12 cellular contexts compared by ENCODE assay signal in the genomic region with DNA sequence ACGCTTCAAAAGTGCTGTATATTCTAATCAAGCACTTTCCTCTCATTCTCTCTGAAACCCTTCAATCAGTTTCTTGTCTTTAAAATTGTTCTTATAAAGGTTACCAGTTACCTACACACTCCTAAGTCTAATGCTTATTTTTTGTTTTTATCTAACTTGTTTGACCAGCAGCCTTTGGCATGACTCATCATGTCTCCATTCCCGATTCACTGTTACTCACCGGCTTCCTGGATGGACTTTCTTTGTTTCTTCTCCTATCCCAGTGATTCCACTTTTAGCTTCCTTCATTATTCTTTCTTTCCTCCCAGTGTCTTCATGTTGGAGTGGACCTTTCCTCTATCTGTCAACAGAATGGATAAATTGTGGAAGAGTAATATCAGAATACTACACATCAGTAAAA.
A peak's percentile ranks its signal among the peaks of the same experiment; 100 is the strongest.
DNase-seq lines count a peak whose midpoint lies in the region; ATAC-seq and TF ChIP-seq lines count a peak whose summit lies in the region.
"Had no signal": no experiment of that assay in that cellular context is flagged by ENCODE, and none has a peak within 500 bp of the region (broad histone marks: within the 10 kb centered on the region; RNA-seq: fewer than 3 reads in every experiment).

No MANE protein-coding gene starts in this region.

- H2AK5ac ChIP-seq in IMR-90 (ENCODE audit: low read depth, low read length) = no peak overlapping the region

- intact Hi-C loops in IMR-90 (cut with micrococcal nuclease) = no loop called here

- in situ Hi-C loops in IMR-90 (cut with MboI; ENCODE audit: low sequenced_read_pairs) = no loop called here

- H3K14ac ChIP-seq in IMR-90 (replicated peaks; ENCODE audit: low read depth, low read length) = no peak overlapping the region

- H3K27me3 ChIP-seq in IMR-90 (ENCODE audit: control insufficient read depth, insufficient read depth, low read length) = no peaks in the 10 kb centered on the region
- H3K27me3 ChIP-seq: adrenal gland, BLaER1 had no signal

- H4K5ac ChIP-seq in IMR-90 (ENCODE audit: low read depth, low read length) = no peak overlapping the region

- BruUV-seq in IMR-90 (replicated peaks; lab: Mats Ljungman, UMichigan) = no TSS peak

- H2AK9ac ChIP-seq in IMR-90 (replicated peaks; ENCODE audit: low read depth, low read length, poor library complexity) = no peak overlapping the region

- no peak overlapping the region for H2BK120ac ChIP-seq in IMR-90 (ENCODE audit: low read depth, low read length)

- H3K4me3 ChIP-seq in IMR-90 (ENCODE audit: insufficient read depth, low read depth, low read length) = no peak overlapping the region
- H3K4me3 ChIP-seq: adrenal gland, BLaER1 had no signal

- no peaks in the 10 kb centered on the region for H3K36me3 Mint-ChIP-seq in activated naive CD8-positive, alpha-beta T cell treated with anti-CD3 and anti-CD28 coated beads, Interleukin-2, amount 50 U/mL, for 24 hours (ENCODE audit: low read depth)
- no peaks in the 10 kb centered on the region for H3K36me3 Mint-ChIP-seq in activated T-cell treated with anti-CD3 and anti-CD28 coated beads, Interleukin-2, amount 50 U/mL, for 24 hours (ENCODE audit: low read depth)

- no peak overlapping the region for H3K4me3 Mint-ChIP-seq in activated naive CD8-positive, alpha-beta T cell treated with anti-CD3 and anti-CD28 coated beads, Interleukin-2, amount 50 U/mL, for 24 hours
- H3K4me3 Mint-ChIP-seq in activated T-cell treated with anti-CD3 and anti-CD28 coated beads, Interleukin-2, amount 50 U/mL, for 24 hours = no peak overlapping the region

- no peak overlapping the region for H3K9ac ChIP-seq in IMR-90 (ENCODE audit: low read depth, low read length)
- H3K9ac ChIP-seq: BLaER1 had no signal

- H3K9me3 Mint-ChIP-seq in activated naive CD8-positive, alpha-beta T cell treated with anti-CD3 and anti-CD28 coated beads, Interleukin-2, amount 50 U/mL, for 24 hours = no peaks in the 10 kb centered on the region
- no peaks in the 10 kb centered on the region for H3K9me3 Mint-ChIP-seq in activated T-cell treated with anti-CD3 and anti-CD28 coated beads, Interleukin-2, amount 50 U/mL, for 24 hours

- no peaks in the 10 kb centered on the region for H3K79me1 ChIP-seq in IMR-90 (ENCODE audit: low read depth in 1 of 2, low read length in 2 of 2)

- no peak overlapping the region for H3K23ac ChIP-seq in IMR-90 (ENCODE audit: low read depth, low read length)

- H3K18ac ChIP-seq in IMR-90 (ENCODE audit: low read depth, low read length) = no peak overlapping the region

- H3K56ac ChIP-seq in IMR-90 (ENCODE audit: extremely low read depth, insufficient read depth, low read length) = no peak overlapping the region

- no peak overlapping the region for H2BK20ac ChIP-seq in IMR-90 (ENCODE audit: low read depth, low read length)

- H3K4ac ChIP-seq in IMR-90 (ENCODE audit: low read depth, low read length) = no peak overlapping the region

- H2AFZ ChIP-seq in IMR-90 (replicated peaks; ENCODE audit: low read length, poor library complexity) = no peak overlapping the region

- no peak for TF ChIP-seq POLR2A in IMR-90 (IDR thresholded peaks at IDR 0.05; ENCODE audit: low read depth, low read length)

- no peaks in the 10 kb centered on the region for H3K4me1 Mint-ChIP-seq in activated naive CD8-positive, alpha-beta T cell treated with anti-CD3 and anti-CD28 coated beads, Interleukin-2, amount 50 U/mL, for 24 hours
- H3K4me1 Mint-ChIP-seq in activated T-cell treated with anti-CD3 and anti-CD28 coated beads, Interleukin-2, amount 50 U/mL, for 24 hours (ENCODE audit: low read depth) = no peaks in the 10 kb centered on the region

- CTCF ChIA-PET in IMR-90 (lab: Yijun Ruan, JAX) = no interaction called here

- POLR2A ChIA-PET in IMR-90 (lab: Charles Lee; ENCODE audit: unreplicated experiment) = no interaction called here

- no peaks in the 10 kb centered on the region for H3K4me1 ChIP-seq in IMR-90 (ENCODE audit: control insufficient read depth, insufficient read depth, low read length)
- H3K4me1 ChIP-seq: adrenal gland, BLaER1 had no signal

- no peak overlapping the region for H4K91ac ChIP-seq in IMR-90 (ENCODE audit: insufficient read depth, low read depth, low read length)

- no peaks in the 10 kb centered on the region for H3K9me1 ChIP-seq in IMR-90 (ENCODE audit: insufficient read depth, low read length)

- no peak overlapping the region for H3K4me2 ChIP-seq in IMR-90 (ENCODE audit: low read depth, low read length)
- H3K4me2 ChIP-seq: BLaER1 had no signal

- H3K27me3 Mint-ChIP-seq in activated naive CD8-positive, alpha-beta T cell treated with anti-CD3 and anti-CD28 coated beads, Interleukin-2, amount 50 U/mL, for 24 hours = peaks cover 4% of the 10 kb centered on the region
- peaks cover 3% of the 10 kb centered on the region for H3K27me3 Mint-ChIP-seq in activated T-cell treated with anti-CD3 and anti-CD28 coated beads, Interleukin-2, amount 50 U/mL, for 24 hours

- H3K27ac Mint-ChIP-seq in activated naive CD8-positive, alpha-beta T cell treated with anti-CD3 and anti-CD28 coated beads, Interleukin-2, amount 50 U/mL, for 24 hours = no peak overlapping the region
- no peak overlapping the region for H3K27ac Mint-ChIP-seq in activated T-cell treated with anti-CD3 and anti-CD28 coated beads, Interleukin-2, amount 50 U/mL, for 24 hours

- dilution Hi-C loops in IMR-90 (cut with HindIII; ENCODE audit: low sequenced_read_pairs, unreplicated experiment) = no loop called here

- no peak overlapping the region for H2BK5ac ChIP-seq in IMR-90 (ENCODE audit: low read depth, low read length, poor library complexity, severe bottlenecking)

- TF ChIP-seq RAD21 in IMR-90 (IDR thresholded peaks at IDR 0.05; ENCODE audit: low read length) = no peak

- H4K20me1 ChIP-seq in IMR-90 (ENCODE audit: insufficient read depth, low read length) = no peaks in the 10 kb centered on the region
- H4K20me1 ChIP-seq: BLaER1 had no signal

- TF ChIP-seq CTCF in IMR-90 (conservative IDR thresholded peaks at IDR 0.05; ENCODE audit: low read depth, low read length) = no peak

- no peak overlapping the region for H2BK15ac ChIP-seq in IMR-90 (ENCODE audit: low read depth, low read length)

- DNase-seq in AG20443 (ENCODE audit: low spot score) (peak; percentile 75), IMR-90 (peak; percentile 33), dermis blood vessel endothelial cell (peak; percentile 2), lung microvascular endothelial cell (ENCODE audit: low read depth in 2 of 2) (peak; percentile 38 to 83), DMS79 treated with DMSO at 0.1 percent for 48 hours (lab: John Stamatoyannopoulos, UW) (no peak), RPMI8226 (no peak)
- no peak for DNase-seq in activated naive CD8-positive, alpha-beta T cell treated with anti-CD3 and anti-CD28 coated beads, Interleukin-2, amount 50 U/mL, for 24 hours
- no peak for DNase-seq in activated T-cell treated with anti-CD3 and anti-CD28 coated beads, Interleukin-2, amount 50 U/mL, for 24 hours
- DNase-seq: activated CD8-positive, alpha-beta memory T cell treated with anti-CD3 and anti-CD28 coated beads for 24 hours; NCI-H1417 had no signal

- H3K9me3 ChIP-seq in IMR-90 (ENCODE audit: control insufficient read depth, insufficient read depth, low read length) = peaks cover 12% of the 10 kb centered on the region
- H3K9me3 ChIP-seq: adrenal gland, BLaER1 had no signal

- H4K8ac ChIP-seq in IMR-90 (ENCODE audit: low read depth in 2 of 2, low read length in 2 of 2) = no peak overlapping the region

- no peaks in the 10 kb centered on the region for H3K36me3 ChIP-seq in IMR-90 (ENCODE audit: control insufficient read depth, insufficient read depth, low read length)
- H3K36me3 ChIP-seq: adrenal gland, BLaER1 had no signal

- H3K27ac ChIP-seq in IMR-90 (ENCODE audit: insufficient read depth, low read length) = no peak overlapping the region
- H3K27ac ChIP-seq: adrenal gland, BLaER1 had no signal

- no peak for ATAC-seq in IMR-90 (ENCODE audit: low read depth)
- ATAC-seq in activated naive CD8-positive, alpha-beta T cell treated with anti-CD3 and anti-CD28 coated beads, Interleukin-2, amount 50 U/mL, for 24 hours = no peak

- no CpG with 5 or more reads among the region's 3 CpGs for WGBS in IMR-90 (ENCODE audit: extremely low coverage in 2 of 2, insufficient read length in 1 of 2), 2 experiments

TF ChIP-seq in IMR-90, 13 proteins besides CTCF, POLR2A, EP300 and RAD21:
- TF ChIP-seq FOS (IDR thresholded peaks at IDR 0.05; ENCODE audit: low read depth, low read length) = peak; percentile 33; the same call in 1 of the 2 replicates
- no peak for TF ChIP-seq BHLHE40 (IDR thresholded peaks at IDR 0.05; ENCODE audit: low read depth, low read length)

Comparison
In these comparisons a context has a peak if more than half of its experiments do, and no peak if none do; other contexts are left out.
1. DNase-seq: peak in AG20443 (single experiment), IMR-90 (single experiment), dermis blood vessel endothelial cell (single experiment) and lung microvascular endothelial cell (2 of 2); none in DMS79 treated with DMSO at 0.1 percent for 48 hours (single experiment), RPMI8226 (single experiment), activated naive CD8-positive, alpha-beta T cell treated with anti-CD3 and anti-CD28 coated beads, Interleukin-2, amount 50 U/mL, for 24 hours (single experiment) and activated T-cell treated with anti-CD3 and anti-CD28 coated beads, Interleukin-2, amount 50 U/mL, for 24 hours (single experiment).